In genomic region chr4:137039369-137039768, GRCh38 we compare ENCODE assay signal across 5 cellular contexts.
"Had no signal": no experiment of that assay in that cellular context is flagged by ENCODE, and none has a peak within 500 bp of the region (broad histone marks: within the 10 kb centered on the region; RNA-seq: fewer than 3 reads in every experiment).

No MANE protein-coding gene starts in this region.

- H3K9me3 Mint-ChIP-seq: GM23338, H9 had no signal

- H3K4me1 Mint-ChIP-seq: GM23338, H9 had no signal

- H3K4me2 ChIP-seq: GM23338 had no signal

- H3K4me3 Mint-ChIP-seq: GM23338, H9 had no signal

- H3K4me3 ChIP-seq: GM23338, K562 had no signal

- ATAC-seq: GM23338, K562 had no signal

- H2AFZ ChIP-seq: GM23338 had no signal

- H3K27ac Mint-ChIP-seq: GM23338, H9 had no signal

- DNase-seq: H9, HCEC 1CT, IMR-90 had no signal
